In the genomic region with DNA sequence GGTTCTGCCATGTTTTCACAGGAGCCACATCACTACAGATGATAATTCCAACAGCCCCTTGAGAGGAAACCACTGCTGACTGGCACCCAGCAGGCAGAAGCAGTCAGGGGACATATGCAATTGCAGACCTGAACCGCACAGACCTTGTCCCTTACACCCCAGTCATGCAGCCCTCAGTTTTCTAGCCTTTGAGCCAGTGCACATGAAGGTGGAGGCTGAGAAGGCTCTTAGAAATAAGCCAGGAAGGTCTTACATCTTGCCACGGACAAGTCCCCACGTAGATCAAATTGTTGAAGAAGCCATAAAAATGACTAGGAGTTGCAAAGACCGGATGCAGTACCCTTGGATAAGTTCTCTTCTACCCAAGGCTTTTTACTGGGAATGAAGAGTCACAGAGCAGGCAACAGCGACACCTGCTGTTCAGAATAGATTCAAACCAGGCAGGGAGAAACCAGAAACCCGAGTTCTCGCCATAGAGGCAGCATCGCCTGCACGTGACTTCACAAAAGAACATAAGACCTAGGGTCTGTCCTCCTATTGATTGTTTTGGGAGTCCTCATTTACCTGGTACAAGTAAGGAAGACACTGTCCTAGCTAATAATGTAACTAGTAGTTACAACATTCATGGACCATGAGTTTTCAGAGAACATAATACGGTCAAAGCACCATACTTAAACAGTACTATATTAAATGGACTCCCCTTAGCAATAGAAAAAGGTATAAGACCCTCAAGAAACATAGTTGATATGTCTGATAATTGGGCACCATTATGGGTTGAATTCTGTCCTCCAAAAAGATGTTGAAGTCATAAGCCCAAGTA, we compare ENCODE assay signal across 8 cellular contexts. TPM values are rescaled to one million over a fixed set of nuclear protein-coding genes. Genes with fewer than 3 reads are reported as not detected.
A peak's percentile ranks its signal among the peaks of the same experiment; 100 is the strongest.
DNase-seq lines count a peak whose midpoint lies in the region; ATAC-seq and TF ChIP-seq lines count a peak whose summit lies in the region.

No MANE protein-coding gene starts in this region.

- H3K4me3 Mint-ChIP-seq in WTC11 = no peak overlapping the region
- no peak overlapping the region for H3K4me3 Mint-ChIP-seq in central memory CD8-positive, alpha-beta T cell

- peak; percentile 94 for TF ChIP-seq CTCF in WTC11 (IDR thresholded peaks at IDR 0.05)

- no peaks in the 10 kb centered on the region for H3K9me3 Mint-ChIP-seq in WTC11
- H3K9me3 Mint-ChIP-seq in central memory CD8-positive, alpha-beta T cell = no peaks in the 10 kb centered on the region

- POLR2A ChIA-PET in WTC11 (lab: Charles Lee) = no interaction called here

- no peaks in the 10 kb centered on the region for H3K36me3 Mint-ChIP-seq in WTC11
- no peaks in the 10 kb centered on the region for H3K36me3 Mint-ChIP-seq in central memory CD8-positive, alpha-beta T cell (ENCODE audit: insufficient read depth)

- CTCF ChIA-PET in WTC11 (lab: Charles Lee) = no interaction called here

- DNase-seq in Daoy (ENCODE audit: low read depth) = peak; percentile 80
- DNase-seq in NCI-H2107 (lab: John Stamatoyannopoulos, UW) = peak; percentile 65
- peak; percentile 82 for DNase-seq in WTC11 (ENCODE audit: low spot score)
- peak; percentile 45 for DNase-seq in central memory CD8-positive, alpha-beta T cell (ENCODE audit: low spot score in 2 of 2)
- DNase-seq in left lobe of liver (ENCODE audit: low spot score) = peak; percentile 71
- peak; percentile 29 to 56 (median 47) for DNase-seq in stimulated activated CD4-positive, alpha-beta T cell treated with anti-CD3 and anti-CD28 coated beads, TNF-alpha, amount 100 ng/mL, for 24 hours (ENCODE audit: low read depth in 3 of 3)

- ATAC-seq in HG02571 (IDR thresholded peaks at IDR 0.05; ENCODE audit: unreplicated experiment) (peak; percentile 56), WTC11 (peak; percentile 90), left lobe of liver (peak; percentile 100), GM21526 (IDR thresholded peaks at IDR 0.05; ENCODE audit: low FRiP score, unreplicated experiment) (no peak)
- no peak for ATAC-seq in central memory CD8-positive, alpha-beta T cell (replicated peaks; ENCODE audit: extremely low read depth, poor library complexity, severe bottlenecking)

- no peaks in the 10 kb centered on the region for H3K27me3 Mint-ChIP-seq in WTC11 (ENCODE audit: low read depth)
- H3K27me3 Mint-ChIP-seq in central memory CD8-positive, alpha-beta T cell = peaks cover 40% of the 10 kb centered on the region

- H3K4me1 Mint-ChIP-seq in WTC11 = peaks cover 14% of the 10 kb centered on the region
- H3K4me1 Mint-ChIP-seq in central memory CD8-positive, alpha-beta T cell = no peaks in the 10 kb centered on the region

- H3K27ac Mint-ChIP-seq in WTC11 = peak overlapping the region; percentile 7; the same call in 1 of the 2 replicates
- H3K27ac Mint-ChIP-seq in central memory CD8-positive, alpha-beta T cell (ENCODE audit: low read depth) = no peak overlapping the region

TF ChIP-seq in WTC11, 78 proteins besides CTCF, POLR2A, EP300 and RAD21:
- TF ChIP-seq, protein P1, sequence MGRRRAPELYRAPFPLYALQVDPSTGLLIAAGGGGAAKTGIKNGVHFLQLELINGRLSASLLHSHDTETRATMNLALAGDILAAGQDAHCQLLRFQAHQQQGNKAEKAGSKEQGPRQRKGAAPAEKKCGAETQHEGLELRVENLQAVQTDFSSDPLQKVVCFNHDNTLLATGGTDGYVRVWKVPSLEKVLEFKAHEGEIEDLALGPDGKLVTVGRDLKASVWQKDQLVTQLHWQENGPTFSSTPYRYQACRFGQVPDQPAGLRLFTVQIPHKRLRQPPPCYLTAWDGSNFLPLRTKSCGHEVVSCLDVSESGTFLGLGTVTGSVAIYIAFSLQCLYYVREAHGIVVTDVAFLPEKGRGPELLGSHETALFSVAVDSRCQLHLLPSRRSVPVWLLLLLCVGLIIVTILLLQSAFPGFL (CRISPR knock-in tag; IDR thresholded peaks at IDR 0.05; ENCODE audit: borderline replicate concordance) = no peak
- TF ChIP-seq MAX (CRISPR knock-in tag; IDR thresholded peaks at IDR 0.05) (no peak), ZNF263 (CRISPR knock-in tag; IDR thresholded peaks at IDR 0.05; ENCODE audit: low read depth) (no peak), OVOL2 (CRISPR knock-in tag; IDR thresholded peaks at IDR 0.05; ENCODE audit: borderline replicate concordance) (no peak), USF2 (CRISPR knock-in tag; IDR thresholded peaks at IDR 0.05) (peak; percentile 89), ZNF232 (CRISPR knock-in tag; IDR thresholded peaks at IDR 0.05) (no peak), JAZF1 (CRISPR knock-in tag; IDR thresholded peaks at IDR 0.05) (no peak), FOXP1 (CRISPR knock-in tag; IDR thresholded peaks at IDR 0.05; ENCODE audit: borderline replicate concordance) (no peak)
- TF ChIP-seq, protein P2, sequence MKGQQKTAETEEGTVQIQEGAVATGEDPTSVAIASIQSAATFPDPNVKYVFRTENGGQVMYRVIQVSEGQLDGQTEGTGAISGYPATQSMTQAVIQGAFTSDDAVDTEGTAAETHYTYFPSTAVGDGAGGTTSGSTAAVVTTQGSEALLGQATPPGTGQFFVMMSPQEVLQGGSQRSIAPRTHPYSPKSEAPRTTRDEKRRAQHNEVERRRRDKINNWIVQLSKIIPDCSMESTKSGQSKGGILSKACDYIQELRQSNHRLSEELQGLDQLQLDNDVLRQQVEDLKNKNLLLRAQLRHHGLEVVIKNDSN (CRISPR knock-in tag; IDR thresholded peaks at IDR 0.05) = peak; percentile 89

RNA-seq across cellular contexts. Expression of gene STEAP1B, which starts 11.1 kb away (rescaled TPM):
- total RNA-seq in Daoy (2014; rRNA removed; shearing (Covaris generic)) = 20.2 and 31.4 TPM in 2 replicates
- total RNA-seq in WTC11 (2021) (5.4 to 6.3 TPM (median 5.5 TPM) in 3 replicates), left lobe of liver (not detected)

Comparison
In these comparisons a context has a peak if more than half of its experiments do, and no peak if none do; other contexts are left out.
1. ATAC-seq: peak in HG02571 (single experiment), WTC11 (single experiment) and left lobe of liver (single experiment); none in central memory CD8-positive, alpha-beta T cell (single experiment) and GM21526 (single experiment).
2. Peak in every context shown above with its lines, with median percentiles within 50 percentile points of each other: DNase-seq.